Comparison of ENCODE assay signal across 4 cellular contexts in genomic region chr10:61564444-61564843, GRCh38.
A peak's percentile ranks its signal among the peaks of the same experiment; 100 is the strongest.
TF ChIP-seq lines count a peak whose summit lies in the region.

No MANE protein-coding gene starts in this region.

TF ChIP-seq in HepG2, 621 proteins besides CTCF, POLR2A, EP300 and RAD21:
- no peak for TF ChIP-seq ZNF280B (CRISPR knock-in tag; IDR thresholded peaks at IDR 0.05; ENCODE audit: borderline replicate concordance)
- TF ChIP-seq PTBP1 (IDR thresholded peaks at IDR 0.05; ENCODE audit: low read depth, low read length, poor library complexity, severe bottlenecking) = no peak
- TF ChIP-seq BRF2 (CRISPR knock-in tag; IDR thresholded peaks at IDR 0.05) = no peak
- peak; percentile 34 to 47; a peak in 3 of 4 replicates for TF ChIP-seq MAFK (conservative IDR thresholded peaks at IDR 0.05 in 1 of 2, IDR thresholded peaks at IDR 0.05 in 1 of 2; ENCODE audit: low read length in 2 of 2)
- peak; percentile 50; the same call in 1 of the 2 replicates for TF ChIP-seq MAFF (IDR thresholded peaks at IDR 0.05; ENCODE audit: low read depth, low read length)
TF ChIP-seq in HepG2: peak in this region for 2.

TF ChIP-seq in A549, 52 proteins besides CTCF, POLR2A, EP300 and RAD21:
- TF ChIP-seq MAFK (IDR thresholded peaks at IDR 0.05; ENCODE audit: partially characterized antibody) (peak; percentile 65), FOSB (CRISPR knock-in tag; IDR thresholded peaks at IDR 0.05) (no peak)
TF ChIP-seq in A549: peak in this region for 1.

TF ChIP-seq in IMR-90, 13 proteins besides CTCF, POLR2A, EP300 and RAD21:
- TF ChIP-seq RFX5 (IDR thresholded peaks at IDR 0.05; ENCODE audit: low read depth, low read length) = no peak
- TF ChIP-seq NFE2L2 (IDR thresholded peaks at IDR 0.05; ENCODE audit: low read depth, low read length) = no peak
- TF ChIP-seq SMC3 (IDR thresholded peaks at IDR 0.05; ENCODE audit: low read depth, low read length) = no peak
- TF ChIP-seq MAFK (IDR thresholded peaks at IDR 0.05; ENCODE audit: low read depth, low read length) = peak; percentile 50; the same call in 1 of the 2 replicates
- no peak for TF ChIP-seq RCOR1 (IDR thresholded peaks at IDR 0.05; ENCODE audit: insufficient replicate concordance, low read length)

TF ChIP-seq in K562, 482 proteins besides CTCF, POLR2A, EP300 and RAD21:
- TF ChIP-seq C11orf30 (IDR thresholded peaks at IDR 0.05; ENCODE audit: low read depth) (peak; percentile 70), NR0B1 (IDR thresholded peaks at IDR 0.05; ENCODE audit: partially characterized antibody) (no peak), MXI1 (IDR thresholded peaks at IDR 0.05; ENCODE audit: low read depth, low read length) (no peak), NELFE (IDR thresholded peaks at IDR 0.05; ENCODE audit: insufficient read depth, insufficient read length) (no peak), MAFG (tag; conservative IDR thresholded peaks at IDR 0.05) (peak; percentile 48; the same call in 1 of the 2 replicates), ZNF316 (IDR thresholded peaks at IDR 0.05) (peak; percentile 83), SMARCE1 (IDR thresholded peaks at IDR 0.05) (no peak), PTRF (tag; IDR thresholded peaks at IDR 0.05) (no peak), MAFF (IDR thresholded peaks at IDR 0.05; ENCODE audit: low read length) (peak; percentile 10; the same call in 1 of the 2 replicates)
